In the genomic region with DNA sequence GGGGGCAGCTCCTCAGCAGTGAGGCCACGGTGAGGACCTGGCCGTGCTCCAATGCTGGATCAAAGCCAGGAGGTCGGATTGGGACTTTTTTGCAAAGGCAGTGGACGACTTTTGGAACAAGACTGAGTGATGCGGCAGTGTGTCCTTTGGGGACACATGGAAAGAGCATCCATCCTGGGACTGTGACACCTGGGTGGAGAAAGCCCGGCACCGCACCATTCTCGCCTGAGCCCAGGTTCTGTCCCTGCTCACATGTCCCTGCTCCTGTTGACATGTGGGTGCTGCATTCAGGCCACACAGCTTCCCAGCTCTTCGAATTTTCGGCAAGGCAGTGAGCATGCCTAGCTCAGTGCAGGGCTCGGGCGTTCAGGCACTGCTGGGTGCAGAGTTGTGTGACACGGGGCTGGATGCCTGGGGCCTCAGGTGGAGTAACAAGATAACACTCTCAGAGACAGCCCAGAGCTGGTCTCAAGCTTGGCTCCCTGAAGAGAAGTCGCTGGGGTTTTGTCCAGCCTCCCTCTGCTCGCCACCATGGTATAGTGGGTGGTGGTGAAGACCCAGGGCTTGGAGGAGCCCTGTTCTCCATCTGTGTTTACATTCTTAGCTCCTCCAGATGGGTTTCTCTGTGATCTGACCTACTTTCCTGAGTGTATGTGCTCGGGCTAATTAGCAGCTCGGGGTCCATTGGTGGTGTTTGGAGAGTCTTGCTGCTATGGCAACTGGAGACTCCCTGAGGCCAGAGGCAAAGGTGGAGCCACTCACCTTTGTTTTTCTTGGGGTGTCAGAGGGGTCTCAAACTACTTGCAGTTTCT, we compare ENCODE assay signal across 18 cellular contexts.
DNase-seq lines count a peak whose midpoint lies in the region; ATAC-seq and TF ChIP-seq lines count a peak whose summit lies in the region.
"Had no signal": no experiment of that assay in that cellular context is flagged by ENCODE, and none has a peak within 500 bp of the region (broad histone marks: within the 10 kb centered on the region; RNA-seq: fewer than 3 reads in every experiment).

No MANE protein-coding gene starts in this region.

- H3K4me1 ChIP-seq in gastrocnemius medialis (peaks cover 40 to 46% of the 10 kb centered on the region in 2 donors), BE2C (peaks cover 3% of the 10 kb centered on the region; the same call in 1 of the 2 replicates)

- H3K27ac ChIP-seq in gastrocnemius medialis (peak overlapping the region; percentile 15 to 96 (median 60)), coronary artery (no peak overlapping the region)
- H3K27ac ChIP-seq: foreskin keratinocyte, prostate gland had no signal

- TF ChIP-seq CTCF in fibroblast of villous mesenchyme (IDR thresholded peaks at IDR 0.05; ENCODE audit: insufficient read depth, low read depth, low read length) (no peak), gastrocnemius medialis (IDR thresholded peaks at IDR 0.05 in 4 of 5, conservative IDR thresholded peaks at IDR 0.05 in 1 of 5) (no peak), BE2C (IDR thresholded peaks at IDR 0.05; ENCODE audit: low read depth, low read length) (no peak), coronary artery (IDR thresholded peaks at IDR 0.05) (no peak)

- no peak for TF ChIP-seq POLR2A in gastrocnemius medialis (IDR thresholded peaks at IDR 0.05)

- no peaks in the 10 kb centered on the region for H3K27me3 ChIP-seq in gastrocnemius medialis
- no peaks in the 10 kb centered on the region for H3K27me3 ChIP-seq in BE2C

- H3K4me3 ChIP-seq in fibroblast of villous mesenchyme (ENCODE audit: low read depth, low read length) = no peak overlapping the region
- H3K4me3 ChIP-seq in gastrocnemius medialis = no peak overlapping the region
- no peak overlapping the region for H3K4me3 ChIP-seq in BE2C (ENCODE audit: low read depth, low read length)
- H3K4me3 ChIP-seq in coronary artery = no peak overlapping the region
- H3K4me3 ChIP-seq: prostate gland had no signal

- H3K9me3 ChIP-seq in gastrocnemius medialis = no peaks in the 10 kb centered on the region
- no peaks in the 10 kb centered on the region for H3K9me3 ChIP-seq in BE2C
- H3K9me3 ChIP-seq: prostate gland had no signal

- no peak for ATAC-seq in gastrocnemius medialis
- no peak for ATAC-seq in GM21367 (IDR thresholded peaks at IDR 0.05; ENCODE audit: unreplicated experiment)
- ATAC-seq: activated CD8-positive, alpha-beta memory T cell treated with anti-CD3 and anti-CD28 coated beads, Interleukin-2, amount 10 ng/mL, durations not matched to agents 7 days and 5 days; foreskin keratinocyte; left ventricle myocardium superior had no signal

- intact Hi-C loops in gastrocnemius medialis (cut with DNase I; ENCODE audit: low total_unique reads) = no loop called here

- DNase-seq in NCI-H510A treated with DMSO at 0.1 percent for 48 hours (lab: John Stamatoyannopoulos, UW) (peak; percentile 58), NCI-H510A (lab: John Stamatoyannopoulos, UW) (no peak), NCI-H524 (lab: John Stamatoyannopoulos, UW) (peak; percentile 40 to 80), fibroblast of villous mesenchyme (ENCODE audit: low read depth) (peak; percentile 25), gastrocnemius medialis (no peak), BE2C (no peak), coronary artery (ENCODE audit: low spot score) (no peak)
- DNase-seq: activated CD4-positive, CD25-positive, alpha-beta regulatory T cell treated with anti-CD3 and anti-CD28 coated beads, Interleukin-2, amount 50 U/mL, for 72 hours; activated CD8-positive, alpha-beta memory T cell treated with anti-CD3 and anti-CD28 coated beads, Interleukin-2, amount 10 ng/mL, durations not matched to agents 7 days and 5 days; activated effector memory CD4-positive, alpha-beta T cell treated with Interleukin-2 at 50 U/mL for 16 hours; amygdala; CD4-positive, alpha-beta memory T cell; foreskin keratinocyte; left ventricle myocardium superior; SIG-M5; stimulated activated CD4-positive, alpha-beta T cell treated with anti-CD3 and anti-CD28 coated beads, Interleukin-12 subunit alpha, Interleukin-12 subunit beta, amount 100 ng/mL, for 4 hours had no signal

- H3K36me3 ChIP-seq in gastrocnemius medialis (no peaks in the 10 kb centered on the region), BE2C (no peaks in the 10 kb centered on the region)
- H3K36me3 ChIP-seq: prostate gland had no signal

- in situ Hi-C loops in gastrocnemius medialis (cut with MboI; ENCODE audit: low sequenced_read_pairs in 4 of 4) = no loop called here

Comparison
In these comparisons a context has a peak if more than half of its experiments do, and no peak if none do; other contexts are left out.
1. DNase-seq: peak in NCI-H510A treated with DMSO at 0.1 percent for 48 hours (single experiment), NCI-H524 (2 of 2) and fibroblast of villous mesenchyme (single experiment); none in NCI-H510A (single experiment), gastrocnemius medialis (0 of 2), BE2C (single experiment) and coronary artery (single experiment).
2. H3K27ac ChIP-seq: peak in gastrocnemius medialis (4 of 4); none in coronary artery (0 of 2).